Comparison of ENCODE assay signal across 8 cellular contexts in the genomic region with DNA sequence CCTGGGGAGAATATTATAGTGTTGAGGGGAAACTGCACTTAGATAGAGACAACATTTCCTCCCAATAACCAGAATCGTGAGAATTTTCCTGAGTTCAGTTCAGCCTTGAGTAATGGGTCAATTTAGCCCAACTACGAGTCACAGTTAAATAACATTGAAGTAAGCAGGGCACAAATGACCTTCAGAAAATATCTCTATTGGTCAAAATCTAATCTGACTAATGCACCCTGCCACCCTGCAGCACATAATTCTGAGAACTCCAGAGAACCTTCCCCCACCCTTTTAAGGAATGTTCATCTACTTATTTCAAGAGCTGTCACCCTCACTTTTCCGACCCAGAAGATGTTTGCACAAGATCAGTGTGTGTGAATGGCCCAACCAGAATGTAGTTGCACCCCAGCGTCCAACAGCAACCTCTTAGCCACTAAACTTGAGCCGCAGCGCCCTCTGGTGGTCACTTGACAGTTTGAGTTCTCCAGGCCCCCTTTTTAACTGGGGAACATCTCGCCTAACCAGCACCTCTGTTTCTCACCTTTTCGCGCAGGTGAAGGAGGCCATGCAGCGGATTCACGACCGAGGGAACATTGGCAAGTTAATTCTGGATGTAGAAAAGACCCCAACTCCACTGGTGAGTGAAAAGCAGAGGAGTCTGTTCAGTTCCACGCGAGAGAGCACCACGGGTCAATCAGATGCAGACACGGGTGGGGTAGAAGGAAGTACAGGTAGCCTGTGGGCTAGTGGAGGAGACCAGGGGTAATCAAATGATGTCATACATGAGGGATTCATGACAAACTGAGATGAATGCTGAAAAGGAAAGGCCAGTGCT. TPM values are rescaled to one million over a fixed set of nuclear protein-coding genes. Genes with fewer than 3 reads are reported as not detected.
A peak's percentile ranks its signal among the peaks of the same experiment; 100 is the strongest.
DNase-seq lines count a peak whose midpoint lies in the region; ATAC-seq and TF ChIP-seq lines count a peak whose summit lies in the region.

No MANE protein-coding gene starts in this region.

- DNase-seq in SIG-M5 treated with dmso at 0.1 percent for 504 hours (lab: John Stamatoyannopoulos, UW; ENCODE audit: unreplicated experiment) (peak; percentile 69), SIG-M5 (lab: John Stamatoyannopoulos, UW) (no peak), NCI-H748 (lab: John Stamatoyannopoulos, UW; ENCODE audit: unreplicated experiment) (peak; percentile 77), endothelial cell (ENCODE audit: low spot score) (peak; percentile 85), mesothelial cell of epicardium (ENCODE audit: low spot score in 2 of 2, unreplicated experiment in 2 of 2) (peak; percentile 77 to 88)
- peak; percentile 80 for DNase-seq in activated CD8-positive, alpha-beta T cell treated with anti-CD3 and anti-CD28 coated beads, Interleukin-2, amount 10 ng/mL, durations not matched to agents 7 days and 5 days
- peak; percentile 61 to 72 for DNase-seq in stimulated activated CD8-positive, alpha-beta memory T cell treated with anti-CD3 and anti-CD28 coated beads, Interleukin-2, amount 100 ng/mL, for 48 hours (ENCODE audit: low read depth in 2 of 2)

- POLR2A ChIA-PET in activated CD8-positive, alpha-beta T cell treated with anti-CD3 and anti-CD28 coated beads, Interleukin-2, amount 10 ng/mL, durations not matched to agents 7 days and 5 days (lab: Charles Lee) = no interaction called here

- H3K27ac Mint-ChIP-seq in activated CD8-positive, alpha-beta T cell treated with anti-CD3 and anti-CD28 coated beads, Interleukin-2, amount 10 ng/mL, durations not matched to agents 7 days and 5 days = no peak overlapping the region
- H3K27ac Mint-ChIP-seq in endothelial cell (ENCODE audit: unreplicated experiment) = no peak overlapping the region
- no peak overlapping the region for H3K27ac Mint-ChIP-seq in mesothelial cell of epicardium

- H3K4me1 Mint-ChIP-seq in activated CD8-positive, alpha-beta T cell treated with anti-CD3 and anti-CD28 coated beads, Interleukin-2, amount 10 ng/mL, durations not matched to agents 7 days and 5 days (ENCODE audit: low read depth) = no peaks in the 10 kb centered on the region
- peaks cover 10% of the 10 kb centered on the region for H3K4me1 Mint-ChIP-seq in endothelial cell (ENCODE audit: unreplicated experiment)
- peaks cover 20% of the 10 kb centered on the region for H3K4me1 Mint-ChIP-seq in mesothelial cell of epicardium

- TF ChIP-seq CTCF in endothelial cell (IDR thresholded peaks at IDR 0.05; ENCODE audit: unreplicated experiment) (peak; percentile 87), mesothelial cell of epicardium (IDR thresholded peaks at IDR 0.05; ENCODE audit: unreplicated experiment) (peak; percentile 91)

- H3K4me3 Mint-ChIP-seq in activated CD8-positive, alpha-beta T cell treated with anti-CD3 and anti-CD28 coated beads, Interleukin-2, amount 10 ng/mL, durations not matched to agents 7 days and 5 days = no peak overlapping the region
- H3K4me3 Mint-ChIP-seq in endothelial cell (ENCODE audit: unreplicated experiment) (no peak overlapping the region), mesothelial cell of epicardium (no peak overlapping the region)

- H3K27me3 Mint-ChIP-seq in activated CD8-positive, alpha-beta T cell treated with anti-CD3 and anti-CD28 coated beads, Interleukin-2, amount 10 ng/mL, durations not matched to agents 7 days and 5 days (ENCODE audit: low read depth) = peaks cover 2% of the 10 kb centered on the region
- H3K27me3 Mint-ChIP-seq in endothelial cell (ENCODE audit: unreplicated experiment) (peaks cover 1% of the 10 kb centered on the region), mesothelial cell of epicardium (ENCODE audit: low read depth) (peaks cover 5% of the 10 kb centered on the region)

- no peaks in the 10 kb centered on the region for H3K36me3 Mint-ChIP-seq in activated CD8-positive, alpha-beta T cell treated with anti-CD3 and anti-CD28 coated beads, Interleukin-2, amount 10 ng/mL, durations not matched to agents 7 days and 5 days (ENCODE audit: low read depth)
- H3K36me3 Mint-ChIP-seq in endothelial cell (ENCODE audit: low read depth, unreplicated experiment) = no peaks in the 10 kb centered on the region
- H3K36me3 Mint-ChIP-seq in mesothelial cell of epicardium = no peaks in the 10 kb centered on the region

- no peaks in the 10 kb centered on the region for H3K9me3 Mint-ChIP-seq in activated CD8-positive, alpha-beta T cell treated with anti-CD3 and anti-CD28 coated beads, Interleukin-2, amount 10 ng/mL, durations not matched to agents 7 days and 5 days (ENCODE audit: insufficient read depth)
- H3K9me3 Mint-ChIP-seq in endothelial cell (ENCODE audit: unreplicated experiment) = no peaks in the 10 kb centered on the region
- no peaks in the 10 kb centered on the region for H3K9me3 Mint-ChIP-seq in mesothelial cell of epicardium

- ATAC-seq in HG03135 (IDR thresholded peaks at IDR 0.05; ENCODE audit: unreplicated experiment) = peak; percentile 79
- peak; percentile 44 for ATAC-seq in activated CD8-positive, alpha-beta T cell treated with anti-CD3 and anti-CD28 coated beads, Interleukin-2, amount 10 ng/mL, durations not matched to agents 7 days and 5 days

- CTCF ChIA-PET in activated CD8-positive, alpha-beta T cell treated with anti-CD3 and anti-CD28 coated beads, Interleukin-2, amount 10 ng/mL, durations not matched to agents 7 days and 5 days (lab: Charles Lee) = interaction anchor here (1.3 to 1.7 kb wide), 2 partner anchors 294 to 297 kb away, joined by 5 to 7 read pairs; no protein-coding TSS in a partner anchor

RNA-seq across cellular contexts. Expression of gene CLEC3A, which starts 50.8 kb away (rescaled TPM):
- total RNA-seq in activated CD8-positive, alpha-beta T cell treated with anti-CD3 and anti-CD28 coated beads, Interleukin-2, amount 10 ng/mL, durations not matched to agents 7 days and 5 days = not detected
- total RNA-seq in endothelial cell (ENCODE audit: unreplicated experiment) (not detected), mesothelial cell of epicardium (not detected in 3 replicates)
